Comparison of ENCODE assay signal across 11 cellular contexts in the genomic region with DNA sequence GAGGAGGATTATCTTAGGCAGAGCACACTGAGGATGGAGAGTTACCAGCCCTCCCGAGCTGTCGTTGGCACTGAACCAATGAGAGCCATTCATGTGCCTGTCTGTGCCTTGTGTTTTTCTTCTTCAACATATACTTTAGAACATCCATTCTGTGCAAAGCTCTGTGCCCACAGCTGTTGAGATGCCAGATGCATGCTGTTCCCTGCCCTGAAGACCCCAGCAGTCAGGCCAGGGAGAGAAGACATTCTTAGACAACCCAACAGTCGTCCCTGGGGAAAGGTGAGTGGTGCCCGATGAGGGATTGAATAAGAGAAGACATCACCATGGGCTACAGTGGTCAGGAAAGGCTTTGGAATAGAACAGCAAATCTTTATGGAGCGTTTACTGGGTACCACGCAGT.
DNase-seq lines count a peak whose midpoint lies in the region; ATAC-seq, FAIRE-seq and TF ChIP-seq lines count a peak whose summit lies in the region.
"Had no signal": no experiment of that assay in that cellular context is flagged by ENCODE, and none has a peak within 500 bp of the region (broad histone marks: within the 10 kb centered on the region; RNA-seq: fewer than 3 reads in every experiment).

No MANE protein-coding gene starts in this region.

- no peak for DNase-seq in A549 (ENCODE audit: low read depth in 1 of 2, low spot score in 1 of 2)
- DNase-seq in GM23338 (ENCODE audit: low spot score): no peak
- DNase-seq in NCI-H526 (lab: John Stamatoyannopoulos, UW): no peak
- no peak for DNase-seq in MM.1S
- no peak for DNase-seq in GM03348 (ENCODE audit: low spot score)
- DNase-seq in UCSD-AML1 (lab: John Stamatoyannopoulos, UW; ENCODE audit: unreplicated experiment): no peak
- DNase-seq: COR-L47, NCI-H2029 treated with DMSO at 0.1 percent for 48 hours, substantia nigra had no signal

- H3F3A ChIP-seq in GM23338 (replicated peaks; ENCODE audit: low read depth) (0 out of 2 replicates have a peak, but pooled peaks cover 4% of the 10 kb centered on the region), MM.1S (ENCODE audit: insufficient read depth, low read length) (no peaks in the 10 kb centered on the region)

- no peak for TF ChIP-seq EP300 in A549 (IDR thresholded peaks at IDR 0.05)

- peak overlapping the region; percentile 39 for H3K4me3 ChIP-seq in A549
- peak overlapping the region; percentile 63 for H3K4me3 ChIP-seq in GM23338
- peak overlapping the region; percentile 12 to 26 for H3K4me3 ChIP-seq in muscle layer of duodenum (ENCODE audit: low read depth in 1 of 2, low read length in 2 of 2)
- no peak overlapping the region for H3K4me3 ChIP-seq in MM.1S (ENCODE audit: low read length)

- no peak for TF ChIP-seq CTCF in A549 (IDR thresholded peaks at IDR 0.05)
- no peak for TF ChIP-seq CTCF in GM23338 (conservative IDR thresholded peaks at IDR 0.05; ENCODE audit: low read depth in 2 of 2)
- no peak for TF ChIP-seq CTCF in brain (conservative IDR thresholded peaks at IDR 0.05)
- TF ChIP-seq CTCF in MM.1S (IDR thresholded peaks at IDR 0.05; ENCODE audit: low read length): no peak

- peaks cover 6% of the 10 kb centered on the region for H3K27me3 Mint-ChIP-seq in GM23338 (ENCODE audit: insufficient read depth, low read depth, poor library complexity)
- H3K27me3 Mint-ChIP-seq in brain: peaks cover 3% of the 10 kb centered on the region

- H3K9me2 ChIP-seq in GM23338 (ENCODE audit: insufficient read depth) (peaks cover 9% of the 10 kb centered on the region), MM.1S (replicated peaks; ENCODE audit: insufficient read depth, low read length) (no peaks in the 10 kb centered on the region)

- no peak for TF ChIP-seq POLR2A in A549 (IDR thresholded peaks at IDR 0.05; ENCODE audit: low read length)

- H3K36me3 ChIP-seq in GM23338 (ENCODE audit: insufficient read depth) (no peaks in the 10 kb centered on the region), muscle layer of duodenum (ENCODE audit: control insufficient read depth in 1 of 2, insufficient read depth in 2 of 2, low read length in 2 of 2) (no peaks in the 10 kb centered on the region), MM.1S (replicated peaks; ENCODE audit: insufficient read depth, low read length) (no peaks in the 10 kb centered on the region)

- no peaks in the 10 kb centered on the region for H4K20me1 ChIP-seq in GM23338 (replicated peaks; ENCODE audit: insufficient read depth)
- H4K20me1 ChIP-seq in MM.1S (ENCODE audit: insufficient read depth, low read length): no peaks in the 10 kb centered on the region

- H3K9me3 ChIP-seq in A549: no peaks in the 10 kb centered on the region
- H3K9me3 ChIP-seq in muscle layer of duodenum (ENCODE audit: control insufficient read depth in 1 of 2, low read length in 2 of 2): no peaks in the 10 kb centered on the region
- no peaks in the 10 kb centered on the region for H3K9me3 ChIP-seq in MM.1S (replicated peaks; ENCODE audit: insufficient read depth, low read length)

- H3K4me2 ChIP-seq in A549: peak overlapping the region; percentile 68
- H3K4me2 ChIP-seq in GM23338: peak overlapping the region; percentile 89
- no peak overlapping the region for H3K4me2 ChIP-seq in MM.1S (ENCODE audit: low read depth, low read length)

- no peak for FAIRE-seq in A549 (lab: Jason Lieb, UNC)

- no peaks in the 10 kb centered on the region for H3K4me1 ChIP-seq in A549
- H3K4me1 ChIP-seq in GM23338 (ENCODE audit: insufficient read depth): no peaks in the 10 kb centered on the region
- no peaks in the 10 kb centered on the region for H3K4me1 ChIP-seq in muscle layer of duodenum (ENCODE audit: control insufficient read depth in 1 of 2, insufficient read depth in 2 of 2, low read length in 2 of 2)
- H3K4me1 ChIP-seq in MM.1S (ENCODE audit: low read length): no peaks in the 10 kb centered on the region

- H3K27me3 ChIP-seq in GM23338 (ENCODE audit: insufficient read depth) (no peaks in the 10 kb centered on the region), muscle layer of duodenum (ENCODE audit: low read depth, low read length) (no peaks in the 10 kb centered on the region), MM.1S (replicated peaks; ENCODE audit: insufficient read depth, low read length) (no peaks in the 10 kb centered on the region)

- POLR2A ChIA-PET in A549 (lab: Yijun Ruan, JAX): interaction anchor here (0.6 to 1.7 kb wide), 3 partner anchors 106 to 314 kb away, joined by 3 to 6 read pairs (median 4); no protein-coding TSS in a partner anchor

- WGBS in A549 (ENCODE audit: missing lambda C conversion rate): 90% methylated on average over 6 of the region's 6 CpGs

- H3K27ac Mint-ChIP-seq in GM23338: no peak overlapping the region
- peak overlapping the region in 1 of 5 experiments; percentile 97 for H3K27ac Mint-ChIP-seq in brain

- H3K9ac ChIP-seq in MM.1S (ENCODE audit: low read length): no peak overlapping the region

- H3K79me2 ChIP-seq in GM23338 (replicated peaks; ENCODE audit: insufficient read depth) (no peaks in the 10 kb centered on the region), MM.1S (ENCODE audit: low read length) (no peaks in the 10 kb centered on the region)

- peaks cover 6% of the 10 kb centered on the region; the same call in 2 of the 3 replicates for H3K4me1 Mint-ChIP-seq in GM23338
- H3K4me1 Mint-ChIP-seq in brain: peaks cover 13% of the 10 kb centered on the region

- CTCF ChIA-PET in A549 (lab: Yijun Ruan, JAX): interaction anchor here (0.7 to 1.4 kb wide), 4 partner anchors 8 to 37 kb away, joined by 3 to 4 read pairs (median 4); no protein-coding TSS in a partner anchor

- H3K36me3 Mint-ChIP-seq in GM23338 (ENCODE audit: low read depth): peaks cover 20% of the 10 kb centered on the region
- no peaks in the 10 kb centered on the region for H3K36me3 Mint-ChIP-seq in brain

- ATAC-seq in A549: no peak
- ATAC-seq in GM23338: no peak

- TF ChIP-seq RAD21 in A549 (conservative IDR thresholded peaks at IDR 0.05 in 1 of 2, IDR thresholded peaks at IDR 0.05 in 1 of 2): no peak

- peak overlapping the region; percentile 69 to 82 for H3K27ac ChIP-seq in A549
- peak overlapping the region; percentile 94 for H3K27ac ChIP-seq in GM23338 (ENCODE audit: low read depth)
- no peak overlapping the region for H3K27ac ChIP-seq in muscle layer of duodenum (ENCODE audit: low read length)
- H3K27ac ChIP-seq in MM.1S (ENCODE audit: low read length): no peak overlapping the region

- H3K9me3 Mint-ChIP-seq in GM23338: peaks cover 25% of the 10 kb centered on the region; the same call in 2 of the 3 replicates
- H3K9me3 Mint-ChIP-seq in brain: peaks cover 5 to 17% (median 13%) of the 10 kb centered on the region in 5 experiments

- H3K4me3 Mint-ChIP-seq in GM23338 (peak overlapping the region; percentile 83), brain (peak overlapping the region in 3 of 5 experiments; percentile 45 to 93 (median 81))

- peak overlapping the region; percentile 96 for H2AFZ ChIP-seq in GM23338
- no peak overlapping the region for H2AFZ ChIP-seq in MM.1S (ENCODE audit: low read length)

TF ChIP-seq in A549, 52 proteins besides CTCF, POLR2A, EP300 and RAD21 (continues in another document):
- TF ChIP-seq, protein P1, sequence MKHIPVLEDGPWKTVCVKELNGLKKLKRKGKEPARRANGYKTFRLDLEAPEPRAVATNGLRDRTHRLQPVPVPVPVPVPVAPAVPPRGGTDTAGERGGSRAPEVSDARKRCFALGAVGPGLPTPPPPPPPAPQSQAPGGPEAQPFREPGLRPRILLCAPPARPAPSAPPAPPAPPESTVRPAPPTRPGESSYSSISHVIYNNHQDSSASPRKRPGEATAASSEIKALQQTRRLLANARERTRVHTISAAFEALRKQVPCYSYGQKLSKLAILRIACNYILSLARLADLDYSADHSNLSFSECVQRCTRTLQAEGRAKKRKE (CRISPR knock-in tag; IDR thresholded peaks at IDR 0.05; ENCODE audit: low read depth): no peak
- no peak for TF ChIP-seq ZC3H11A (IDR thresholded peaks at IDR 0.05)
- no peak for TF ChIP-seq SMC3 (IDR thresholded peaks at IDR 0.05)
- TF ChIP-seq, protein P2, sequence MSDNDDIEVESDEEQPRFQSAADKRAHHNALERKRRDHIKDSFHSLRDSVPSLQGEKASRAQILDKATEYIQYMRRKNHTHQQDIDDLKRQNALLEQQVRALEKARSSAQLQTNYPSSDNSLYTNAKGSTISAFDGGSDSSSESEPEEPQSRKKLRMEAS (IDR thresholded peaks at IDR 0.05): no peak
- TF ChIP-seq EHF (CRISPR knock-in tag; IDR thresholded peaks at IDR 0.05): no peak
- no peak for TF ChIP-seq CHD2 (IDR thresholded peaks at IDR 0.05; ENCODE audit: low read length, partially characterized antibody)
- TF ChIP-seq FOSB (CRISPR knock-in tag; IDR thresholded peaks at IDR 0.05): no peak
- no peak for TF ChIP-seq FOSL2 (IDR thresholded peaks at IDR 0.05)
- TF ChIP-seq FOSL2 (CRISPR knock-in tag; IDR thresholded peaks at IDR 0.05): no peak
- TF ChIP-seq GATA3 (IDR thresholded peaks at IDR 0.05; ENCODE audit: borderline replicate concordance): no peak

TF ChIP-seq in GM23338, 12 proteins besides CTCF, POLR2A, EP300 and RAD21 (continues in another document):
- TF ChIP-seq, protein P3, sequence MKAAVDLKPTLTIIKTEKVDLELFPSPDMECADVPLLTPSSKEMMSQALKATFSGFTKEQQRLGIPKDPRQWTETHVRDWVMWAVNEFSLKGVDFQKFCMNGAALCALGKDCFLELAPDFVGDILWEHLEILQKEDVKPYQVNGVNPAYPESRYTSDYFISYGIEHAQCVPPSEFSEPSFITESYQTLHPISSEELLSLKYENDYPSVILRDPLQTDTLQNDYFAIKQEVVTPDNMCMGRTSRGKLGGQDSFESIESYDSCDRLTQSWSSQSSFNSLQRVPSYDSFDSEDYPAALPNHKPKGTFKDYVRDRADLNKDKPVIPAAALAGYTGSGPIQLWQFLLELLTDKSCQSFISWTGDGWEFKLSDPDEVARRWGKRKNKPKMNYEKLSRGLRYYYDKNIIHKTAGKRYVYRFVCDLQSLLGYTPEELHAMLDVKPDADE (IDR thresholded peaks at IDR 0.05): no peak
- TF ChIP-seq NANOG (IDR thresholded peaks at IDR 0.05; ENCODE audit: borderline replicate concordance) (no peak), ZNF114 (CRISPR knock-in tag; IDR thresholded peaks at IDR 0.05) (no peak), POLR2AphosphoS5 (IDR thresholded peaks at IDR 0.05; ENCODE audit: low read depth) (no peak), EZH2 (IDR thresholded peaks at IDR 0.05; ENCODE audit: low read depth, unreplicated experiment) (no peak), JUNB (IDR thresholded peaks at IDR 0.05; ENCODE audit: unreplicated experiment) (no peak), EZH2phosphoT487 (IDR thresholded peaks at IDR 0.05; ENCODE audit: unreplicated experiment) (no peak)

Comparison
In these comparisons a context has a peak if more than half of its experiments do, and no peak if none do; other contexts are left out.
1. H3K27ac ChIP-seq: peak in A549 (2 of 2) and GM23338 (single experiment); none in muscle layer of duodenum (single experiment) and MM.1S (single experiment).